In the genomic region with DNA sequence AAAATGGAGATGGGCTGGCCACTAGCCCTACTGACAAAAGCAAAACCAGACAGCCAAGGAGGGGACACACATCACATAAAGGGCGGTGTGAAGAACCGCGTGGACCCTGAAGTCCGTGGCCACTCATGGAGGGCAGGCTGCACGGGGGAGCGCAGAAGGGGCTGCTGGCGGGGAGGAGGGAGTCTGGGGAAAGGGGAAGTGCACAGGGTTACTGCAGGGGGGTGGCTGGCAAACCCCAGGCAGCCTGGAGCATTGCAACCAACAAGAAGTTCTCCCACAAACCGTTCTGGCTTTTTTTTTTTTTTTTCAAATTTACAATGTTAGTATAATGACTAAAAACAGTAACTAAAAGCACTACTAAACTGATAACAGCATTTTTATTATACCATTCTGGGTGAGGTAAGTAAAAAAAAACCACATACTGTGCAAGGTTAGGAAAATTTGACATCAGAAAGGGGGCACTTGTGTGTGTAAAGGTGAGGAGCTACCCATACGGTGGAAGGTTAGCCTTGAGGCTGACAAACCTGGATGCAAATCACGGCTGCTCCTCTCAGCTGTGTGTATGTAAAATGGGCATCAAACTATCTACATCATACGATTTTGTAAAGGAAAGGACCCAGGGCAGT, we compare ENCODE assay signal across 22 cellular contexts.
DNase-seq lines count a peak whose midpoint lies in the region; ATAC-seq lines count a peak whose summit lies in the region.
"Had no signal": no experiment of that assay in that cellular context is flagged by ENCODE, and none has a peak within 500 bp of the region (broad histone marks: within the 10 kb centered on the region; RNA-seq: fewer than 3 reads in every experiment).

No MANE protein-coding gene starts in this region.

- no peak for DNase-seq in activated naive CD8-positive, alpha-beta T cell treated with anti-CD3 and anti-CD28 coated beads, Interleukin-2, amount 50 U/mL, for 24 hours
- DNase-seq in activated naive CD8-positive, alpha-beta T cell treated with anti-CD3 and anti-CD28 coated beads for 36 hours = no peak
- DNase-seq in memory B cell (ENCODE audit: low spot score in 2 of 2) (no peak), medulla oblongata (ENCODE audit: extremely low spot score) (no peak), NCI-H748 (lab: John Stamatoyannopoulos, UW; ENCODE audit: unreplicated experiment) (no peak)
- DNase-seq in stimulated activated CD8-positive, alpha-beta memory T cell treated with anti-CD3 and anti-CD28 coated beads, Interleukin-4, amount 100 ng/mL, for 48 hours = no peak
- DNase-seq: DMS79 treated with DMSO at 0.1 percent for 48 hours; effector CD4-positive, alpha-beta T cell; H7; heart left ventricle; Karpas-422; naive thymus-derived CD8-positive, alpha-beta T cell; NCI-H1105; NCI-H2029; NCI-H226; pancreas; tibial artery had no signal

- ATAC-seq in activated naive CD8-positive, alpha-beta T cell treated with anti-CD3 and anti-CD28 coated beads, Interleukin-2, amount 50 U/mL, for 24 hours = peak; percentile 71
- ATAC-seq in memory B cell (ENCODE audit: low read depth) = peak; percentile 44
- ATAC-seq: heart left ventricle; naive thymus-derived CD8-positive, alpha-beta T cell; pancreas; stimulated activated memory B cell treated with anti-CD40 and anti-IgM and Interleukin-4, amounts not matched to agents 10 μg/mL and 1 μg/mL and 100 μg/mL, for 72 hours had no signal

- H3K27ac ChIP-seq in angular gyrus (ENCODE audit: low read depth, low read length) (peak overlapping the region; percentile 60), temporal lobe (ENCODE audit: low read depth, low read length) (peak overlapping the region; percentile 66)
- H3K27ac ChIP-seq: BLaER1, heart left ventricle, pancreas, tibial artery had no signal

- H3K9me3 Mint-ChIP-seq in activated naive CD8-positive, alpha-beta T cell treated with anti-CD3 and anti-CD28 coated beads, Interleukin-2, amount 50 U/mL, for 24 hours = no peaks in the 10 kb centered on the region
- H3K9me3 Mint-ChIP-seq in activated naive CD8-positive, alpha-beta T cell treated with anti-CD3 and anti-CD28 coated beads for 36 hours = no peaks in the 10 kb centered on the region
- no peaks in the 10 kb centered on the region for H3K9me3 Mint-ChIP-seq in memory B cell
- H3K9me3 Mint-ChIP-seq: activated naive CD4-positive, alpha-beta T cell treated with anti-CD3 and anti-CD28 coated beads, Interleukin-2, amount 50 U/mL, for 24 hours; naive thymus-derived CD8-positive, alpha-beta T cell; stimulated activated memory B cell treated with anti-CD40 and anti-IgM and Interleukin-4, amounts not matched to agents 10 μg/mL and 1 μg/mL and 100 μg/mL, for 72 hours had no signal

- no peaks in the 10 kb centered on the region for H3K27me3 Mint-ChIP-seq in activated naive CD8-positive, alpha-beta T cell treated with anti-CD3 and anti-CD28 coated beads, Interleukin-2, amount 50 U/mL, for 24 hours
- no peaks in the 10 kb centered on the region for H3K27me3 Mint-ChIP-seq in activated naive CD8-positive, alpha-beta T cell treated with anti-CD3 and anti-CD28 coated beads for 36 hours
- H3K27me3 Mint-ChIP-seq in memory B cell = no peaks in the 10 kb centered on the region
- H3K27me3 Mint-ChIP-seq: activated naive CD4-positive, alpha-beta T cell treated with anti-CD3 and anti-CD28 coated beads, Interleukin-2, amount 50 U/mL, for 24 hours; naive thymus-derived CD8-positive, alpha-beta T cell; stimulated activated memory B cell treated with anti-CD40 and anti-IgM and Interleukin-4, amounts not matched to agents 10 μg/mL and 1 μg/mL and 100 μg/mL, for 72 hours had no signal

- peaks cover 41% of the 10 kb centered on the region for H3K4me1 Mint-ChIP-seq in activated naive CD8-positive, alpha-beta T cell treated with anti-CD3 and anti-CD28 coated beads, Interleukin-2, amount 50 U/mL, for 24 hours
- peaks cover 31% of the 10 kb centered on the region for H3K4me1 Mint-ChIP-seq in activated naive CD8-positive, alpha-beta T cell treated with anti-CD3 and anti-CD28 coated beads for 36 hours
- H3K4me1 Mint-ChIP-seq in memory B cell = peaks cover 8% of the 10 kb centered on the region

- peaks cover 15% of the 10 kb centered on the region for H3K36me3 Mint-ChIP-seq in activated naive CD8-positive, alpha-beta T cell treated with anti-CD3 and anti-CD28 coated beads, Interleukin-2, amount 50 U/mL, for 24 hours (ENCODE audit: low read depth)
- H3K36me3 Mint-ChIP-seq in activated naive CD8-positive, alpha-beta T cell treated with anti-CD3 and anti-CD28 coated beads for 36 hours = peaks cover 19% of the 10 kb centered on the region
- H3K36me3 Mint-ChIP-seq in memory B cell = peaks cover 12% of the 10 kb centered on the region

- peak overlapping the region; percentile 92 for H3K27ac Mint-ChIP-seq in activated naive CD8-positive, alpha-beta T cell treated with anti-CD3 and anti-CD28 coated beads, Interleukin-2, amount 50 U/mL, for 24 hours
- no peak overlapping the region for H3K27ac Mint-ChIP-seq in activated naive CD8-positive, alpha-beta T cell treated with anti-CD3 and anti-CD28 coated beads for 36 hours
- H3K27ac Mint-ChIP-seq in memory B cell = no peak overlapping the region
- H3K27ac Mint-ChIP-seq: stimulated activated memory B cell treated with anti-CD40 and anti-IgM and Interleukin-4, amounts not matched to agents 10 μg/mL and 1 μg/mL and 100 μg/mL, for 72 hours had no signal

- H3K4me3 Mint-ChIP-seq in activated naive CD8-positive, alpha-beta T cell treated with anti-CD3 and anti-CD28 coated beads, Interleukin-2, amount 50 U/mL, for 24 hours = no peak overlapping the region
- no peak overlapping the region for H3K4me3 Mint-ChIP-seq in activated naive CD8-positive, alpha-beta T cell treated with anti-CD3 and anti-CD28 coated beads for 36 hours
- H3K4me3 Mint-ChIP-seq in memory B cell = no peak overlapping the region
- H3K4me3 Mint-ChIP-seq: naive thymus-derived CD8-positive, alpha-beta T cell; stimulated activated memory B cell treated with anti-CD40 and anti-IgM and Interleukin-4, amounts not matched to agents 10 μg/mL and 1 μg/mL and 100 μg/mL, for 72 hours had no signal
